In the genomic region with DNA sequence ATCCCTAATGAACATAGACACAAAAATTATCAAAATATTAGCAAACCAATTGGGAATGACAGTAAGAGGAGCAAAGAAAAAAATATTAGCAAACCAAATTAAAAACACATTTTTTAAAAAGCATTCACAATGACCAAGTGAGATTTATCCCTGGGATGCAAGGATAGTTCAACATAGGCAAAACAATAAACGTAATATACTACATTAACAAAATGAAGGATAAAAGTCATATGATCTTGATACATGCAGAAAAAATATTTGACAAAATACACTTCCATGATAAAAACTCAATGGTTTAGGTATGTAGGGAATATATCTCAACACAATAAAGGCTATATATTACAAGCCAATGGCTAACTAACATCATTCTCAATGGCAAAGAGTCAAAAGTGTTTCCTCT, we compare ENCODE assay signal across 29 cellular contexts.
"Had no signal": no experiment of that assay in that cellular context is flagged by ENCODE, and none has a peak within 500 bp of the region (broad histone marks: within the 10 kb centered on the region; RNA-seq: fewer than 3 reads in every experiment).

No MANE protein-coding gene starts in this region.

- H3K4me3 Mint-ChIP-seq: stimulated activated effector memory CD8-positive, alpha-beta T cell treated with anti-CD3 and anti-CD28 coated beads, Interleukin-12 subunit alpha, Interleukin-12 subunit beta, amount 100 ng/mL, for 72 hours; stimulated activated memory B cell treated with anti-CD40 and anti-IgM and Interleukin-4, amounts not matched to agents 10 μg/mL and 1 μg/mL and 100 μg/mL, for 72 hours; stimulated activated naive B cell treated with anti-CD40 and anti-IgM and Interleukin-4, amounts not matched to agents 10 μg/mL and 1 μg/mL and 100 μg/mL, for 72 hours; stimulated activated naive CD8-positive, alpha-beta T cell treated with anti-CD3 and anti-CD28 coated beads, Interleukin-15, amount 100 ng/mL, for 72 hours; stimulated activated naive CD8-positive, alpha-beta T cell treated with anti-CD3 and anti-CD28 coated beads, Interleukin-15, Interleukin-2, amounts not matched to agents 100 ng/mL and 50 ng/mL, for 24 hours; type B pancreatic cell had no signal

- H3K36me3 ChIP-seq: stomach, suprapubic skin, thoracic aorta, thyroid gland, tibial artery, tibial nerve, transverse colon, upper lobe of left lung, upper lobe of right lung, vagina had no signal

- H3K27me3 Mint-ChIP-seq: stimulated activated memory B cell treated with anti-CD40 and anti-IgM and Interleukin-4, amounts not matched to agents 10 μg/mL and 1 μg/mL and 100 μg/mL, for 72 hours; stimulated activated naive B cell treated with anti-CD40 and anti-IgM and Interleukin-4, amounts not matched to agents 10 μg/mL and 1 μg/mL and 100 μg/mL, for 72 hours; stimulated activated naive CD8-positive, alpha-beta T cell treated with anti-CD3 and anti-CD28 coated beads, Interleukin-15, amount 100 ng/mL, for 72 hours; stimulated activated naive CD8-positive, alpha-beta T cell treated with anti-CD3 and anti-CD28 coated beads, Interleukin-15, Interleukin-2, amounts not matched to agents 100 ng/mL and 50 ng/mL, for 24 hours; type B pancreatic cell had no signal

- FAIRE-seq: urothelium cell line had no signal

- H3K4me1 Mint-ChIP-seq: stimulated activated memory B cell treated with anti-CD40 and anti-IgM and Interleukin-4, amounts not matched to agents 10 μg/mL and 1 μg/mL and 100 μg/mL, for 72 hours; stimulated activated naive B cell treated with anti-CD40 and anti-IgM and Interleukin-4, amounts not matched to agents 10 μg/mL and 1 μg/mL and 100 μg/mL, for 72 hours; stimulated activated naive CD8-positive, alpha-beta T cell treated with anti-CD3 and anti-CD28 coated beads, Interleukin-15, amount 100 ng/mL, for 72 hours had no signal

- H3K36me3 Mint-ChIP-seq: stimulated activated effector memory CD8-positive, alpha-beta T cell treated with anti-CD3 and anti-CD28 coated beads, Interleukin-12 subunit alpha, Interleukin-12 subunit beta, amount 100 ng/mL, for 72 hours had no signal

- ATAC-seq: stimulated activated effector memory CD8-positive, alpha-beta T cell treated with anti-CD3 and anti-CD28 coated beads, Interleukin-12 subunit alpha, Interleukin-12 subunit beta, amount 100 ng/mL, for 72 hours; stimulated activated memory B cell treated with anti-CD40 and anti-IgM and Interleukin-4, amounts not matched to agents 10 μg/mL and 1 μg/mL and 100 μg/mL, for 72 hours; stimulated activated naive B cell treated with anti-CD40 and anti-IgM and Interleukin-4, amounts not matched to agents 10 μg/mL and 1 μg/mL and 100 μg/mL, for 72 hours; stimulated activated naive CD8-positive, alpha-beta T cell treated with anti-CD3 and anti-CD28 coated beads, Interleukin-15, amount 100 ng/mL, for 72 hours; stimulated activated naive CD8-positive, alpha-beta T cell treated with anti-CD3 and anti-CD28 coated beads, Interleukin-15, Interleukin-2, amounts not matched to agents 100 U/mL and 50 U/mL, for 24 hours; upper lobe of right lung had no signal

- DNase-seq: stimulated activated CD4-positive, alpha-beta T cell treated with anti-CD3 and anti-CD28 coated beads, Interleukin-2, amount 100 ng/mL, for 48 hours; stimulated activated CD4-positive, alpha-beta T cell treated with anti-CD3 and anti-CD28 coated beads, Interleukin-4, amount 100 ng/mL, for 1 hour; stimulated activated CD4-positive, alpha-beta T cell treated with anti-CD3 and anti-CD28 coated beads, Interleukin-4, amount 100 ng/mL, for 24 hours; stimulated activated CD4-positive, alpha-beta T cell treated with anti-CD3 and anti-CD28 coated beads, Interleukin-4, amount 100 ng/mL, for 4 hours; stimulated activated CD8-positive, alpha-beta memory T cell treated with anti-CD3 and anti-CD28 coated beads, Interleukin-4, amount 100 ng/mL, for 48 hours; stimulated activated naive B cell treated with anti-CD40 and anti-IgM and Interleukin-4, amounts not matched to agents 10 μg/mL and 1 μg/mL and 100 μg/mL, for 72 hours; stimulated activated naive CD4-positive, alpha-beta T cell; stimulated activated naive CD4-positive, alpha-beta T cell treated with Interleukin-2 at 50 U/mL for 16 hours; stimulated activated naive CD8-positive, alpha-beta T cell treated with anti-CD3 and anti-CD28 coated beads, Interleukin-15, amount 100 ng/mL, for 72 hours; stimulated activated naive CD8-positive, alpha-beta T cell treated with anti-CD3 and anti-CD28 coated beads, Interleukin-15, Interleukin-2, amounts not matched to agents 100 U/mL and 50 U/mL, for 24 hours; stomach; substantia nigra; testis; thyroid gland; tibial artery; transverse colon; trophoblast cell; upper lobe of left lung; upper lobe of right lung; uterus had no signal

- H3K4me1 ChIP-seq: stomach, suprapubic skin, testis, thyroid gland, tibial artery, tibial nerve, transverse colon, upper lobe of left lung, upper lobe of right lung, uterus, vagina had no signal

- H3K27me3 ChIP-seq: stomach, suprapubic skin, testis, thyroid gland, tibial artery, tibial nerve, transverse colon, upper lobe of left lung, upper lobe of right lung, uterus, vagina had no signal

- H3K27ac Mint-ChIP-seq: stimulated activated effector memory CD8-positive, alpha-beta T cell treated with anti-CD3 and anti-CD28 coated beads, Interleukin-12 subunit alpha, Interleukin-12 subunit beta, amount 100 ng/mL, for 72 hours; stimulated activated memory B cell treated with anti-CD40 and anti-IgM and Interleukin-4, amounts not matched to agents 10 μg/mL and 1 μg/mL and 100 μg/mL, for 72 hours; stimulated activated naive B cell treated with anti-CD40 and anti-IgM and Interleukin-4, amounts not matched to agents 10 μg/mL and 1 μg/mL and 100 μg/mL, for 72 hours; stimulated activated naive CD8-positive, alpha-beta T cell treated with anti-CD3 and anti-CD28 coated beads, Interleukin-15, Interleukin-2, amounts not matched to agents 100 ng/mL and 50 ng/mL, for 24 hours; type B pancreatic cell had no signal

- H3K4me3 ChIP-seq: stomach, suprapubic skin, testis, thoracic aorta, thyroid gland, tibial artery, tibial nerve, transverse colon, upper lobe of left lung, upper lobe of right lung, uterus, vagina had no signal

- H3K27ac ChIP-seq: stomach, suprapubic skin, testis, thoracic aorta, thyroid gland, tibial artery, tibial nerve, transverse colon, upper lobe of left lung, upper lobe of right lung, uterus, vagina had no signal

- H3K9me3 ChIP-seq: testis, thyroid gland, transverse colon, upper lobe of right lung had no signal
